27 cellular contexts compared by ENCODE assay signal in the genomic region with DNA sequence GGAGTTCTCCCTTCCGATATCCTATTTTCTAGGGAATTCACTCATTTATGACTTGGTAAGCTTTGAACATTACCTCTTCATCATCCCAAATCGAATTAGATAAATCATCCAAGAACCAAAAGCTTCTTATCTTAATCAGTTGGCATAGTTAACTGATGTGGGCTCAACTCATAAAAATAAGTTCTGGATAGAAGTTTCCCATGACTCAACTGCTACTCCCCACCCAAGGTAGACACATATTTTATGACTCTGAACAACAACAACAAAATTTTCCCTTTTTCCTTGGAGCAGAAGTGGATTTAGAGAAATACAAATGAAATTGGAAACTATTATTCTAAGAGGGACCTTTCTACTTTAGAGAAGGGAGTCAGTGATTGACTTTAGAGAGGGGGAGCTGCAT.
"Had no signal": no experiment of that assay in that cellular context is flagged by ENCODE, and none has a peak within 500 bp of the region (broad histone marks: within the 10 kb centered on the region; RNA-seq: fewer than 3 reads in every experiment).

No MANE protein-coding gene starts in this region.

- H3K36me3 Mint-ChIP-seq: activated naive CD4-positive, alpha-beta T cell treated with anti-CD3 and anti-CD28 coated beads, Interleukin-2, amount 50 U/mL, for 72 hours had no signal

- H3K4me1 Mint-ChIP-seq: activated CD4-positive, alpha-beta T cell treated with anti-CD3 and anti-CD28 coated beads for 36 hours; activated CD4-positive, alpha-beta T cell treated with anti-CD3 and anti-CD28 coated beads, Interleukin-2, amount 10 ng/mL, durations not matched to agents 7 days and 5 days; central memory CD8-positive, alpha-beta T cell had no signal

- H3K27ac Mint-ChIP-seq: activated CD4-positive, alpha-beta T cell treated with anti-CD3 and anti-CD28 coated beads for 36 hours; activated CD4-positive, alpha-beta T cell treated with anti-CD3 and anti-CD28 coated beads, Interleukin-2, amount 10 ng/mL, durations not matched to agents 7 days and 5 days; activated CD8-positive, alpha-beta T cell treated with anti-CD3 and anti-CD28 coated beads, Interleukin-2, amount 10 ng/mL, durations not matched to agents 7 days and 5 days; activated naive CD4-positive, alpha-beta T cell treated with anti-CD3 and anti-CD28 coated beads for 36 hours; activated T-helper 1 cell treated with anti-CD3 and anti-CD28 coated beads, Interleukin-12 subunit alpha, Interleukin-12 subunit beta, Interleukin-2, Interleukin-4 antibody, amounts not matched to agents 30 ng/mL and 10 ng/mL and 1 ng/mL, durations not matched to agents 14 hours and 24 hours and 36 hours; T-helper 2 cell treated with Interferon-gamma antibody and Interleukin-4, amounts not matched to agents 5 μg/mL and 100 μg/mL, for 36 hours; WTC11 had no signal

- H3K4me3 Mint-ChIP-seq: activated CD4-positive, alpha-beta T cell treated with anti-CD3 and anti-CD28 coated beads for 36 hours; activated CD4-positive, alpha-beta T cell treated with anti-CD3 and anti-CD28 coated beads, Interleukin-2, amount 10 ng/mL, durations not matched to agents 7 days and 5 days; activated CD8-positive, alpha-beta T cell treated with anti-CD3 and anti-CD28 coated beads, Interleukin-2, amount 10 ng/mL, durations not matched to agents 7 days and 5 days; activated naive CD4-positive, alpha-beta T cell treated with anti-CD3 and anti-CD28 coated beads for 36 hours; activated T-cell treated with anti-CD3 and anti-CD28 coated beads, Interleukin-2, amount 50 U/mL, for 4 hours; activated T-helper 1 cell treated with anti-CD3 and anti-CD28 coated beads, Interleukin-12 subunit alpha, Interleukin-12 subunit beta, Interleukin-2, Interleukin-4 antibody, amounts not matched to agents 30 ng/mL and 10 ng/mL and 1 ng/mL, durations not matched to agents 14 hours and 24 hours and 36 hours; central memory CD8-positive, alpha-beta T cell; T-helper 2 cell treated with Interferon-gamma antibody and Interleukin-4, amounts not matched to agents 5 μg/mL and 100 μg/mL, for 36 hours; WTC11 had no signal

- H3K9me3 Mint-ChIP-seq: activated CD4-positive, alpha-beta T cell treated with anti-CD3 and anti-CD28 coated beads, Interleukin-2, amount 10 ng/mL, durations not matched to agents 7 days and 5 days; activated naive CD4-positive, alpha-beta T cell treated with anti-CD3 and anti-CD28 coated beads for 36 hours; activated naive CD4-positive, alpha-beta T cell treated with anti-CD3 and anti-CD28 coated beads, Interleukin-2, amount 50 U/mL, for 72 hours; activated T-cell treated with anti-CD3 and anti-CD28 coated beads, Interleukin-2, amount 50 U/mL, for 4 hours; activated T-helper 1 cell treated with anti-CD3 and anti-CD28 coated beads, Interleukin-12 subunit alpha, Interleukin-12 subunit beta, Interleukin-2, Interleukin-4 antibody, amounts not matched to agents 30 ng/mL and 10 ng/mL and 1 ng/mL, durations not matched to agents 14 hours and 24 hours and 36 hours; central memory CD8-positive, alpha-beta T cell; T-helper 2 cell treated with Interferon-gamma antibody and Interleukin-4, amounts not matched to agents 5 μg/mL and 100 μg/mL, for 36 hours had no signal

- ATAC-seq: activated CD4-positive, alpha-beta T cell treated with anti-CD3 and anti-CD28 coated beads for 36 hours; activated CD4-positive, CD25-positive, alpha-beta regulatory T cell treated with anti-CD3 and anti-CD28 coated beads, Interleukin-2, amount 50 U/mL, for 24 hours; activated CD8-positive, alpha-beta T cell treated with anti-CD3 and anti-CD28 coated beads, Interleukin-2, amount 10 ng/mL, durations not matched to agents 7 days and 5 days; activated naive CD4-positive, alpha-beta T cell treated with anti-CD3 and anti-CD28 coated beads, Interleukin-2, amount 50 U/mL, for 72 hours; activated T-cell treated with anti-CD3 and anti-CD28 coated beads, Interleukin-2, amount 50 U/mL, for 4 hours had no signal

- DNase-seq: activated CD4-positive, alpha-beta T cell treated with anti-CD3 and anti-CD28 coated beads for 36 hours; activated CD4-positive, alpha-beta T cell treated with anti-CD3 and anti-CD28 coated beads, Interleukin-2, amount 10 ng/mL, durations not matched to agents 7 days and 5 days; activated CD4-positive, alpha-beta T cell treated with anti-CD3 and anti-CD28 coated beads, Interleukin-2, amount 50 U/mL, for 48 hours; activated CD8-positive, alpha-beta T cell treated with anti-CD3 and anti-CD28 coated beads, Interleukin-2, amount 10 ng/mL, durations not matched to agents 7 days and 5 days; activated gamma-delta T cell treated with Interleukin-2 at 50 U/mL for 16 hours; activated naive CD4-positive, alpha-beta T cell treated with anti-CD3 and anti-CD28 coated beads for 36 hours; activated T-cell treated with anti-CD3 and anti-CD28 coated beads for 4 hours; activated T-cell treated with anti-CD3 and anti-CD28 coated beads, Interleukin-2, amount 50 U/mL, for 4 hours; adrenal gland; aorta; brain microvascular endothelial cell; NCI-H1105; NCI-H1417 treated with DMSO at 0.1 percent for 48 hours; NCI-H1694; NCI-H1930; NCI-H2081 treated with DMSO at 0.1 percent for 48 hours; NCI-H345; NCI-H524 treated with DMSO at 0.1 percent for 48 hours; Peyer's patch; RPMI8226; SHP77 treated with DMSO at 0.1 percent for 48 hours had no signal
